11 cellular contexts compared by ENCODE assay signal in the genomic region with DNA sequence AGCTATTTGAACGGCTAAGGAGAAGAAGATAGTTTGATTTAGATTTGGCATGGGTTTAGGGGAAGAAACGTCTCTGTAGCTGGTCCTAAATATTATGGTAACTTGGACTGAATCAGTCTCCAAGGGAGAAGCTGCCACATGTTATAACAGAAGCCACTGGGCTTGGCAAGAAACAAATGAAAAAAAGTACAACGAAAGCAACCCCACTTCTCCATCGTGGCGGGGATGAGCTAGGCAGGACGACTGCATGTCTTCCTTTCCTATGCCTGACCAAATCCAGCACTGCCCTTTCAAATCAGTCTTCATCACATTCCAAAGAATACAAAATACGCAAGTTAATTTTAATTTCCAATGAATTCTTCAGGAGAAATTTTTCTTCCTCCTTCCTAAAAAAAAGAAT.
DNase-seq lines count a peak whose midpoint lies in the region; ATAC-seq, FAIRE-seq and TF ChIP-seq lines count a peak whose summit lies in the region.
"Had no signal": no experiment of that assay in that cellular context is flagged by ENCODE, and none has a peak within 500 bp of the region (broad histone marks: within the 10 kb centered on the region; RNA-seq: fewer than 3 reads in every experiment).

No MANE protein-coding gene starts in this region.

- peaks cover 90% of the 10 kb centered on the region for H3K79me2 ChIP-seq in keratinocyte (ENCODE audit: control insufficient read depth, insufficient read depth, low read length)
- H3K79me2 ChIP-seq in mesendoderm (ENCODE audit: control insufficient read depth, insufficient read depth, low read length) = no peaks in the 10 kb centered on the region

- no peak overlapping the region for H4K5ac ChIP-seq in mesendoderm (ENCODE audit: low read length)

- H2BK120ac ChIP-seq in mesendoderm (ENCODE audit: low read depth, low read length) = no peak overlapping the region

- WGBS in mesendoderm (ENCODE audit: extremely low coverage, insufficient coverage, low lambda C conversion rate) = no CpG with 5 or more reads among the region's 7 CpGs

- no peaks in the 10 kb centered on the region for H3K79me1 ChIP-seq in mesendoderm (ENCODE audit: low read length)

- no peak overlapping the region for H3K23ac ChIP-seq in mesendoderm (ENCODE audit: low read length)

- no peak overlapping the region for H2AK5ac ChIP-seq in mesendoderm (ENCODE audit: low read length)

- H3K27me3 ChIP-seq in keratinocyte (ENCODE audit: control insufficient read depth, extremely low read depth, insufficient read depth, low read length) = no peaks in the 10 kb centered on the region
- H3K27me3 ChIP-seq in subcutaneous abdominal adipose tissue (ENCODE audit: control insufficient read depth in 5 of 5, insufficient read depth in 4 of 5, low read length in 5 of 5) = no peaks in the 10 kb centered on the region
- H3K27me3 ChIP-seq in mesendoderm (ENCODE audit: insufficient read depth, low read length, poor library complexity) = no peaks in the 10 kb centered on the region

- H2AFZ ChIP-seq in keratinocyte (ENCODE audit: control insufficient read depth, low read length) = peak overlapping the region; percentile 36

- no peak for TF ChIP-seq CTCF in keratinocyte (optimal IDR thresholded peaks at IDR 0.05 in 1 of 3, IDR thresholded peaks at IDR 0.05 in 1 of 3, conservative IDR thresholded peaks at IDR 0.05 in 1 of 3; ENCODE audit: extremely low read depth in 1 of 3, insufficient read depth in 2 of 3, low read length in 3 of 3)

- H3K4ac ChIP-seq in mesendoderm (ENCODE audit: low read depth, low read length) = no peak overlapping the region

- no peak for ATAC-seq in activated CD8-positive, alpha-beta T cell treated with anti-CD3 and anti-CD28 coated beads, Interleukin-2, amount 10 ng/mL, durations not matched to agents 7 days and 5 days
- ATAC-seq in GM21423 (IDR thresholded peaks at IDR 0.05; ENCODE audit: unreplicated experiment) = no peak
- ATAC-seq: SK-N-SH treated with all-trans-retinoic acid at 6 μM for 48 hours had no signal

- H4K20me1 ChIP-seq in keratinocyte (ENCODE audit: control insufficient read depth, extremely low read depth, insufficient read depth, low read length) = no peaks in the 10 kb centered on the region

- H3K4me3 ChIP-seq in keratinocyte (ENCODE audit: control insufficient read depth in 2 of 3, extremely low read depth in 1 of 3, insufficient read depth in 2 of 3, low read depth in 1 of 3, low read length in 3 of 3) (peak overlapping the region in 2 of 3 experiments; percentile 1 to 56), subcutaneous abdominal adipose tissue (ENCODE audit: low read depth in 1 of 5, low read length in 5 of 5) (no peak overlapping the region), mesendoderm (ENCODE audit: low read length) (no peak overlapping the region)

- no peaks in the 10 kb centered on the region for H3K27me3 Mint-ChIP-seq in T-helper 1 cell treated with Interleukin-12 subunit alpha and Interleukin-12 subunit beta and Interleukin-4 antibody, amounts not matched to agents 30 μg/mL and 1 μg/mL, for 36 hours (ENCODE audit: low read depth)
- no peaks in the 10 kb centered on the region for H3K27me3 Mint-ChIP-seq in activated CD8-positive, alpha-beta T cell treated with anti-CD3 and anti-CD28 coated beads, Interleukin-2, amount 10 ng/mL, durations not matched to agents 7 days and 5 days (ENCODE audit: low read depth)

- H3K27ac Mint-ChIP-seq in T-helper 1 cell treated with Interleukin-12 subunit alpha and Interleukin-12 subunit beta and Interleukin-4 antibody, amounts not matched to agents 30 μg/mL and 1 μg/mL, for 36 hours = peak overlapping the region; percentile 72
- peak overlapping the region; percentile 40 for H3K27ac Mint-ChIP-seq in activated CD8-positive, alpha-beta T cell treated with anti-CD3 and anti-CD28 coated beads, Interleukin-2, amount 10 ng/mL, durations not matched to agents 7 days and 5 days

- H3K4me1 ChIP-seq in keratinocyte (ENCODE audit: control insufficient read depth, extremely low read depth, insufficient read depth, low read length) (peaks cover 28% of the 10 kb centered on the region), subcutaneous abdominal adipose tissue (ENCODE audit: control insufficient read depth in 5 of 5, insufficient read depth in 5 of 5, low read length in 5 of 5) (peaks cover 0 to 33% (median 8%) of the 10 kb centered on the region in 5 donors), mesendoderm (ENCODE audit: control insufficient read depth, low read depth, low read length) (no peaks in the 10 kb centered on the region)

- POLR2A ChIA-PET in activated CD8-positive, alpha-beta T cell treated with anti-CD3 and anti-CD28 coated beads, Interleukin-2, amount 10 ng/mL, durations not matched to agents 7 days and 5 days (lab: Charles Lee) = interaction anchor here (0.6 to 2.3 kb wide), 7 partner anchors 8 to 33 kb away, joined by 3 to 14 read pairs (median 5); no protein-coding TSS in a partner anchor

- peaks cover 68% of the 10 kb centered on the region for H3K4me1 Mint-ChIP-seq in T-helper 1 cell treated with Interleukin-12 subunit alpha and Interleukin-12 subunit beta and Interleukin-4 antibody, amounts not matched to agents 30 μg/mL and 1 μg/mL, for 36 hours (ENCODE audit: low read depth)
- H3K4me1 Mint-ChIP-seq in activated CD8-positive, alpha-beta T cell treated with anti-CD3 and anti-CD28 coated beads, Interleukin-2, amount 10 ng/mL, durations not matched to agents 7 days and 5 days (ENCODE audit: low read depth) = peaks cover 62% of the 10 kb centered on the region

- H3K9me3 Mint-ChIP-seq in T-helper 1 cell treated with Interleukin-12 subunit alpha and Interleukin-12 subunit beta and Interleukin-4 antibody, amounts not matched to agents 30 μg/mL and 1 μg/mL, for 36 hours = no peaks in the 10 kb centered on the region
- no peaks in the 10 kb centered on the region for H3K9me3 Mint-ChIP-seq in activated CD8-positive, alpha-beta T cell treated with anti-CD3 and anti-CD28 coated beads, Interleukin-2, amount 10 ng/mL, durations not matched to agents 7 days and 5 days (ENCODE audit: insufficient read depth)
- H3K9me3 Mint-ChIP-seq: neural crest cell had no signal

- no peak overlapping the region for H3K18ac ChIP-seq in mesendoderm (ENCODE audit: low read length)

- FAIRE-seq in keratinocyte (lab: Jason Lieb, UNC) = no peak

- no peak overlapping the region for H2BK15ac ChIP-seq in mesendoderm (replicated peaks; ENCODE audit: low read depth)

- peaks cover 32% of the 10 kb centered on the region for H3K36me3 Mint-ChIP-seq in T-helper 1 cell treated with Interleukin-12 subunit alpha and Interleukin-12 subunit beta and Interleukin-4 antibody, amounts not matched to agents 30 μg/mL and 1 μg/mL, for 36 hours (ENCODE audit: low read depth)
- H3K36me3 Mint-ChIP-seq in activated CD8-positive, alpha-beta T cell treated with anti-CD3 and anti-CD28 coated beads, Interleukin-2, amount 10 ng/mL, durations not matched to agents 7 days and 5 days (ENCODE audit: low read depth) = peaks cover 61% of the 10 kb centered on the region

- H2BK5ac ChIP-seq in mesendoderm (ENCODE audit: low read length) = no peak overlapping the region

- peaks cover 2% of the 10 kb centered on the region for H3K9me1 ChIP-seq in keratinocyte (ENCODE audit: control insufficient read depth, extremely low read depth, insufficient read depth, low read length)

- H3K9me3 ChIP-seq in keratinocyte (ENCODE audit: control insufficient read depth, low read depth, low read length) (no peaks in the 10 kb centered on the region), subcutaneous abdominal adipose tissue (ENCODE audit: control insufficient read depth in 5 of 5, low read length in 5 of 5) (no peaks in the 10 kb centered on the region)

- no peak for DNase-seq in T-helper 1 cell
- no peak for DNase-seq in activated CD8-positive, alpha-beta T cell treated with anti-CD3 and anti-CD28 coated beads, Interleukin-2, amount 10 ng/mL, durations not matched to agents 7 days and 5 days
- no peak for DNase-seq in keratinocyte (ENCODE audit: low read depth, low spot score)
- no peak for DNase-seq in mesendoderm
- no peak for DNase-seq in germinal center (ENCODE audit: low spot score)
- DNase-seq: 8988T had no signal

- CTCF ChIA-PET in activated CD8-positive, alpha-beta T cell treated with anti-CD3 and anti-CD28 coated beads, Interleukin-2, amount 10 ng/mL, durations not matched to agents 7 days and 5 days (lab: Charles Lee) = interaction anchor here (0.9 to 4.7 kb wide), 12 partner anchors 8 to 110 kb away, joined by 3 to 24 read pairs (median 4); no protein-coding TSS in a partner anchor

- H3K56ac ChIP-seq in mesendoderm (ENCODE audit: low read length) = no peak overlapping the region

- dilution Hi-C loops in keratinocyte (cut with MboI; ENCODE audit: extremely low pct_ligation_motif_present, low sequenced_read_pairs) = no loop called here

- H3K27ac ChIP-seq in keratinocyte (ENCODE audit: control insufficient read depth, insufficient read depth, low read length) = peak overlapping the region; percentile 78
- peak overlapping the region; percentile 42 for H3K27ac ChIP-seq in subcutaneous abdominal adipose tissue (ENCODE audit: low read depth, low read length)
- H3K27ac ChIP-seq in mesendoderm (ENCODE audit: low read depth, low read length) = no peak overlapping the region

- H3K9ac ChIP-seq in keratinocyte (ENCODE audit: control insufficient read depth, extremely low read depth, insufficient read depth, low read length) (peak overlapping the region; percentile 68), subcutaneous abdominal adipose tissue (ENCODE audit: low read length in 5 of 5) (no peak overlapping the region), mesendoderm (ENCODE audit: low read length) (no peak overlapping the region)

- peaks cover 7 to 21% of the 10 kb centered on the region in 2 experiments for H3K36me3 ChIP-seq in keratinocyte (ENCODE audit: control insufficient read depth in 2 of 2, extremely low read depth in 1 of 2, insufficient read depth in 2 of 2, low read length in 2 of 2)
- peaks cover 7 to 25% (median 14%) of the 10 kb centered on the region in 5 donors for H3K36me3 ChIP-seq in subcutaneous abdominal adipose tissue (ENCODE audit: control insufficient read depth in 5 of 5, insufficient read depth in 5 of 5, low read length in 5 of 5)
- H3K36me3 ChIP-seq in mesendoderm (ENCODE audit: control insufficient read depth, insufficient read depth, low read length) = no peaks in the 10 kb centered on the region

- H3K4me3 Mint-ChIP-seq in T-helper 1 cell treated with Interleukin-12 subunit alpha and Interleukin-12 subunit beta and Interleukin-4 antibody, amounts not matched to agents 30 μg/mL and 1 μg/mL, for 36 hours = no peak overlapping the region
- H3K4me3 Mint-ChIP-seq in activated CD8-positive, alpha-beta T cell treated with anti-CD3 and anti-CD28 coated beads, Interleukin-2, amount 10 ng/mL, durations not matched to agents 7 days and 5 days = no peak overlapping the region
- H3K4me3 Mint-ChIP-seq: neural crest cell had no signal

- H4K8ac ChIP-seq in mesendoderm (ENCODE audit: low read depth, low read length) = no peak overlapping the region

- H3K4me2 ChIP-seq in keratinocyte (ENCODE audit: control insufficient read depth, extremely low read depth, insufficient read depth, low read depth, low read length) (peak overlapping the region; percentile 85), mesendoderm (ENCODE audit: low read length) (no peak overlapping the region)

Comparison
In these comparisons a context has a peak if more than half of its experiments do, and no peak if none do; other contexts are left out.
1. H3K4me3 ChIP-seq: peak in keratinocyte (2 of 3); none in subcutaneous abdominal adipose tissue (0 of 5) and mesendoderm (single experiment).